17 cellular contexts compared by ENCODE assay signal in genomic region chr12:98185606-98186005, GRCh38.
"Had no signal": no experiment of that assay in that cellular context is flagged by ENCODE, and none has a peak within 500 bp of the region (broad histone marks: within the 10 kb centered on the region; RNA-seq: fewer than 3 reads in every experiment).

No MANE protein-coding gene starts in this region.

- H3K27me3 ChIP-seq: esophagus squamous epithelium, heart left ventricle, pancreas, spleen, tibial artery had no signal

- H3K4me3 ChIP-seq: esophagus squamous epithelium, heart left ventricle, left ventricle myocardium inferior, pancreas, spleen, tibial artery had no signal

- H3K36me3 ChIP-seq: esophagus squamous epithelium, heart left ventricle, left ventricle myocardium inferior, pancreas, spleen, tibial artery had no signal

- DNase-seq: activated CD4-positive, alpha-beta T cell treated with anti-CD3 and anti-CD28 coated beads, Interleukin-2, amount 50 U/mL, for 4 hours; activated CD8-positive, alpha-beta memory T cell treated with anti-CD3 and anti-CD28 coated beads, Interleukin-2, amount 10 ng/mL, durations not matched to agents 7 days and 5 days; activated effector memory CD4-positive, alpha-beta T cell treated with Interleukin-2 at 50 U/mL for 16 hours; activated T-cell treated with anti-CD3 and anti-CD28 coated beads, Interleukin-2, amount 50 U/mL, for 24 hours; amniotic stem cell; esophagus squamous epithelium; foreskin melanocyte; heart left ventricle; islet precursor cell; left ventricle myocardium inferior; mesenchymal stem cell; pancreas; spleen; stimulated activated CD4-positive, alpha-beta T cell treated with anti-CD3 and anti-CD28 coated beads, Interleukin-1b, Interleukin-23, amount 100 ng/mL, for 48 hours; tibial artery had no signal

- H3K27ac ChIP-seq: esophagus squamous epithelium, heart left ventricle, left ventricle myocardium inferior, pancreas, spleen, tibial artery had no signal

- ATAC-seq: activated CD4-positive, CD25-positive, alpha-beta regulatory T cell treated with anti-CD3 and anti-CD28 coated beads, Interleukin-2, amount 50 U/mL, for 24 hours; activated CD8-positive, alpha-beta memory T cell treated with anti-CD3 and anti-CD28 coated beads, Interleukin-2, amount 10 ng/mL, durations not matched to agents 7 days and 5 days; heart left ventricle; pancreas; stimulated activated memory B cell treated with anti-CD40 and anti-IgM and Interleukin-4, amounts not matched to agents 10 μg/mL and 1 μg/mL and 100 μg/mL, for 72 hours had no signal

- H3K9me3 ChIP-seq: esophagus squamous epithelium, heart left ventricle, left ventricle myocardium inferior, pancreas, spleen, tibial artery had no signal

- H3K4me1 ChIP-seq: esophagus squamous epithelium, heart left ventricle, left ventricle myocardium inferior, pancreas, spleen, tibial artery had no signal
